In genomic region chr6:36594029-36594815, GRCh38 we compare ENCODE assay signal across 1 cellular context.
TF ChIP-seq lines count a peak whose summit lies in the region.

TSS of gene SRSF3 (plus strand) at chr6:36594362. CDS start at chr6:36596763, 2,401 bp downstream.

TF ChIP-seq in SK-N-SH, 30 proteins besides CTCF, POLR2A, EP300 and RAD21 (continued from another document):
- TF ChIP-seq MAX (IDR thresholded peaks at IDR 0.05; ENCODE audit: low read depth) (peak; percentile 77), ZBTB33 (IDR thresholded peaks at IDR 0.05; ENCODE audit: borderline replicate concordance, low read depth) (no peak), USF2 (IDR thresholded peaks at IDR 0.05; ENCODE audit: borderline replicate concordance, low read depth, low read length) (no peak), SIN3A (IDR thresholded peaks at IDR 0.05; ENCODE audit: borderline replicate concordance, low read depth, low read length) (peak; percentile 94; the same call in 1 of the 2 replicates), ELF1 (IDR thresholded peaks at IDR 0.05) (no peak), GABPA (IDR thresholded peaks at IDR 0.05; ENCODE audit: low read depth) (no peak)
